1 cellular context compared by ENCODE assay signal in the genomic region with DNA sequence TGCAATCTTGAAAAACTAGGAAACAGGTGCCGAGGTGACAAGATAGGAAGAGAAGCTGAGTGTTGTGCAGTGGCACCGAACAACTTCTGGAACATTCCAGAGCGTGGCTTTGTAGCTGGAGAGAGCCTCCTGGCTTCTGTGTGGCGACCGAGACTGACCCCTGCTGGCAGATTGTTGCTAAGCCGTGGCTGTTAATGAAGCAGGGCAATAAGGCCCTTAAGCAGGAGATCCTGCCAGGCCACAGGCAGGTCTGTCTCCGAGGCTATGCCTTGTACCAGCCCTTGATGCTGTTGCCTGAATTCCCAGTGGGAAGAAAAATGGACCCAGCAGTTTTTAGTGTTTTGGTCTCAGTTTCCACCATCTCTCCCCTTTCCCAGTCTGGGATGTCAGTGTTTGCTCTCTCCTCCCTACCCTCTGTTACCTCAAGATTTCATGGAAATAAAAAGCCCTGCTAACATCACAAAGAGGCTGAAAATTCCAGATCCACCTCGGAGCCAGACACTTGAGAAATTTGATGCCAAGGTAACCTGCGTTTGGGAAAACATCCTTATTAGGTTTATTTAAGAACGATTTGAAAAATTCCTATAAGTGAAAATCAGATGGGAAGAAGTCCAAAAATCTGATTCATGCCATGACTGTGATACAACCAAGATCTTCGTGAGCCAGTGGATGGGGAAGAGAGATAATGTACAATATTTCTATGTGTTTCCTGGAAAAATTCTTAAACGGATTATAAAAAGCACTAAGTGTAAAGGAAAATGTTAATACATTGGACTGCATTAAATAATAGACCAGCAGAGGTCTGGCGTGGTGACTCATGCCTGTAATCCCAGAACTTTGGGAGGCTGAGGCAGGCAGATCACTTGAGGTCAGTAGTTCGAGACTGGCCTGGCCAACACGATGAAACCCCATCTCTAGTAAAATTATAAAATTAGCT.
TF ChIP-seq lines count a peak whose summit lies in the region.

No MANE protein-coding gene starts in this region.

TF ChIP-seq in SK-N-SH treated with all-trans-retinoic acid at 6 μM for 48 hours, 23 proteins besides CTCF, POLR2A, EP300 and RAD21 (continued from another document):
- TF ChIP-seq, protein P1, sequence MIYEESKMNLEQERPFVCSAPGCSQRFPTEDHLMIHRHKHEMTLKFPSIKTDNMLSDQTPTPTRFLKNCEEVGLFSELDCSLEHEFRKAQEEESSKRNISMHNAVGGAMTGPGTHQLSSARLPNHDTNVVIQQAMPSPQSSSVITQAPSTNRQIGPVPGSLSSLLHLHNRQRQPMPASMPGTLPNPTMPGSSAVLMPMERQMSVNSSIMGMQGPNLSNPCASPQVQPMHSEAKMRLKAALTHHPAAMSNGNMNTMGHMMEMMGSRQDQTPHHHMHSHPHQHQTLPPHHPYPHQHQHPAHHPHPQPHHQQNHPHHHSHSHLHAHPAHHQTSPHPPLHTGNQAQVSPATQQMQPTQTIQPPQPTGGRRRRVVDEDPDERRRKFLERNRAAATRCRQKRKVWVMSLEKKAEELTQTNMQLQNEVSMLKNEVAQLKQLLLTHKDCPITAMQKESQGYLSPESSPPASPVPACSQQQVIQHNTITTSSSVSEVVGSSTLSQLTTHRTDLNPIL (CRISPR knock-in tag; IDR thresholded peaks at IDR 0.05; ENCODE audit: low read depth), result peak; percentile 74
- peak; percentile 96 for TF ChIP-seq GLIS3 (CRISPR knock-in tag; IDR thresholded peaks at IDR 0.05)
- 0 out of 2 replicates have a peak, but pooled peaks have one; percentile 51 for TF ChIP-seq ZNF565 (CRISPR knock-in tag; conservative IDR thresholded peaks at IDR 0.05; ENCODE audit: low read depth)
- peak; percentile 84 for TF ChIP-seq TCF4 (CRISPR knock-in tag; IDR thresholded peaks at IDR 0.05; ENCODE audit: borderline replicate concordance)
- peak; percentile 48; the same call in 1 of the 2 replicates for TF ChIP-seq ZFP3 (CRISPR knock-in tag; IDR thresholded peaks at IDR 0.05)
- no peak; the same call in 1 of the 2 replicates for TF ChIP-seq TOX (CRISPR knock-in tag; IDR thresholded peaks at IDR 0.05; ENCODE audit: borderline replicate concordance)
- TF ChIP-seq ZNF70 (CRISPR knock-in tag; IDR thresholded peaks at IDR 0.05), result no peak
